ENCODE assay signal across 1 cellular context in genomic region chr2:48200591-48201293, GRCh38.
TF ChIP-seq lines count a peak whose summit lies in the region.

No MANE protein-coding gene starts in this region.

TF ChIP-seq in GM23338, 12 proteins besides CTCF, POLR2A, EP300 and RAD21 (continued from another document):
- TF ChIP-seq ZNF462 (CRISPR knock-in tag; IDR thresholded peaks at IDR 0.05), result no peak
- no peak for TF ChIP-seq EZH2 (IDR thresholded peaks at IDR 0.05; ENCODE audit: low read depth, unreplicated experiment)
- TF ChIP-seq, protein P1, sequence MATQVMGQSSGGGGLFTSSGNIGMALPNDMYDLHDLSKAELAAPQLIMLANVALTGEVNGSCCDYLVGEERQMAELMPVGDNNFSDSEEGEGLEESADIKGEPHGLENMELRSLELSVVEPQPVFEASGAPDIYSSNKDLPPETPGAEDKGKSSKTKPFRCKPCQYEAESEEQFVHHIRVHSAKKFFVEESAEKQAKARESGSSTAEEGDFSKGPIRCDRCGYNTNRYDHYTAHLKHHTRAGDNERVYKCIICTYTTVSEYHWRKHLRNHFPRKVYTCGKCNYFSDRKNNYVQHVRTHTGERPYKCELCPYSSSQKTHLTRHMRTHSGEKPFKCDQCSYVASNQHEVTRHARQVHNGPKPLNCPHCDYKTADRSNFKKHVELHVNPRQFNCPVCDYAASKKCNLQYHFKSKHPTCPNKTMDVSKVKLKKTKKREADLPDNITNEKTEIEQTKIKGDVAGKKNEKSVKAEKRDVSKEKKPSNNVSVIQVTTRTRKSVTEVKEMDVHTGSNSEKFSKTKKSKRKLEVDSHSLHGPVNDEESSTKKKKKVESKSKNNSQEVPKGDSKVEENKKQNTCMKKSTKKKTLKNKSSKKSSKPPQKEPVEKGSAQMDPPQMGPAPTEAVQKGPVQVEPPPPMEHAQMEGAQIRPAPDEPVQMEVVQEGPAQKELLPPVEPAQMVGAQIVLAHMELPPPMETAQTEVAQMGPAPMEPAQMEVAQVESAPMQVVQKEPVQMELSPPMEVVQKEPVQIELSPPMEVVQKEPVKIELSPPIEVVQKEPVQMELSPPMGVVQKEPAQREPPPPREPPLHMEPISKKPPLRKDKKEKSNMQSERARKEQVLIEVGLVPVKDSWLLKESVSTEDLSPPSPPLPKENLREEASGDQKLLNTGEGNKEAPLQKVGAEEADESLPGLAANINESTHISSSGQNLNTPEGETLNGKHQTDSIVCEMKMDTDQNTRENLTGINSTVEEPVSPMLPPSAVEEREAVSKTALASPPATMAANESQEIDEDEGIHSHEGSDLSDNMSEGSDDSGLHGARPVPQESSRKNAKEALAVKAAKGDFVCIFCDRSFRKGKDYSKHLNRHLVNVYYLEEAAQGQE (IDR thresholded peaks at IDR 0.05; ENCODE audit: unreplicated experiment), result no peak
- no peak for TF ChIP-seq ZNF331 (CRISPR knock-in tag; IDR thresholded peaks at IDR 0.05; ENCODE audit: low read depth)
TF ChIP-seq in GM23338: peak in this region for 0.
